8 cellular contexts compared by ENCODE assay signal in genomic region chr17:75515229-75515522, GRCh38. TPM values are rescaled to one million over a fixed set of nuclear protein-coding genes. Genes with fewer than 3 reads are reported as not detected.
DNase-seq lines count a peak whose midpoint lies in the region; ATAC-seq, FAIRE-seq and TF ChIP-seq lines count a peak whose summit lies in the region.

No MANE protein-coding gene starts in this region.

- peak overlapping the region; percentile 68 to 91 for H3K4ac ChIP-seq in mesenchymal stem cell (ENCODE audit: low read depth in 1 of 2, low read length in 2 of 2)

- peak overlapping the region; percentile 86 to 98 (median 94) for H3K27ac ChIP-seq in heart left ventricle
- H3K27ac ChIP-seq in K562 (ENCODE audit: extremely low read depth, low read depth, low read length): 0 out of 3 replicates have a peak overlapping the region, but pooled peaks have one; percentile 14
- H3K27ac ChIP-seq in mesenchymal stem cell (ENCODE audit: low read length, poor library complexity, severe bottlenecking): no peak overlapping the region
- peak overlapping the region; percentile 91 to 93 for H3K27ac ChIP-seq in uterus

- H3K4me3 ChIP-seq in heart left ventricle (peak overlapping the region; percentile 77 to 99 (median 93)), K562 (peak overlapping the region; percentile 91), mesenchymal stem cell (ENCODE audit: insufficient read depth in 1 of 2, low read depth in 1 of 2, low read length in 2 of 2) (peak overlapping the region; percentile 83 to 93), uterus (peak overlapping the region; percentile 66 to 85)

- H2AFZ ChIP-seq in K562 (ENCODE audit: low read depth, low read length) (peak overlapping the region; percentile 95), mesenchymal stem cell (ENCODE audit: low read depth, low read length) (peak overlapping the region; percentile 55)

- H2BK120ac ChIP-seq in mesenchymal stem cell (ENCODE audit: low read depth, low read length): peak overlapping the region; percentile 84

- DNase-seq in heart left ventricle: no peak
- no peak for DNase-seq in Right ventricle myocardium superior
- no peak for DNase-seq in K562 (ENCODE audit: extremely low read depth in 1 of 4, low spot score in 3 of 4)
- no peak for DNase-seq in mesenchymal stem cell
- DNase-seq in uterus: no peak
- no peak for DNase-seq in HEK293T (ENCODE audit: extremely low spot score)
- DNase-seq in NCI-H526 treated with DMSO at 0.1 percent for 48 hours (lab: John Stamatoyannopoulos, UW): no peak

- TF ChIP-seq CTCF in heart left ventricle (IDR thresholded peaks at IDR 0.05) (no peak), K562 (IDR thresholded peaks at IDR 0.05 in 2 of 3, conservative IDR thresholded peaks at IDR 0.05 in 1 of 3; ENCODE audit: insufficient read depth in 2 of 3, low read depth in 1 of 3, low read length in 3 of 3) (no peak), uterus (IDR thresholded peaks at IDR 0.05) (no peak)

- peak overlapping the region; percentile 71 for H2BK15ac ChIP-seq in mesenchymal stem cell (ENCODE audit: low read depth, poor library complexity, severe bottlenecking)

- H3K4me1 ChIP-seq in heart left ventricle: peaks cover 3 to 63% (median 42%) of the 10 kb centered on the region in 12 donors
- peaks cover 34 to 64% of the 10 kb centered on the region in 2 experiments for H3K4me1 ChIP-seq in K562 (replicated peaks in 1 of 2; ENCODE audit: control insufficient read depth in 2 of 2, insufficient read depth in 2 of 2, low read length in 2 of 2)
- peaks cover 37% of the 10 kb centered on the region for H3K4me1 ChIP-seq in mesenchymal stem cell (ENCODE audit: control insufficient read depth, insufficient read depth, low read depth, low read length)
- peaks cover 7 to 22% of the 10 kb centered on the region in 2 donors for H3K4me1 ChIP-seq in uterus

- H2BK12ac ChIP-seq in mesenchymal stem cell (ENCODE audit: low read length in 2 of 2): no peak overlapping the region

- H3K79me1 ChIP-seq in mesenchymal stem cell (replicated peaks; ENCODE audit: low read length, poor library complexity, severe bottlenecking): peaks cover 35% of the 10 kb centered on the region

- in situ Hi-C loops in K562 (cut with MboI): no loop called here

- BruUV-seq in K562 (replicated peaks; lab: Mats Ljungman, UMichigan): no TSS peak

- 0 to 1% (median 0%) methylated on average over 2 to 29 of the region's 29 CpGs for WGBS in heart left ventricle, 4 donors
- WGBS in K562 (ENCODE audit: insufficient coverage, low coverage, missing lambda C conversion rate): 9% methylated on average over 9 of the region's 29 CpGs
- WGBS in mesenchymal stem cell: no CpG with 5 or more reads among the region's 29 CpGs

- peaks cover 15% of the 10 kb centered on the region for H4K20me1 ChIP-seq in K562 (replicated peaks; ENCODE audit: control insufficient read depth, insufficient read depth, low read length)

- CTCF ChIA-PET in K562 (lab: Yijun Ruan, JAX; ENCODE audit: low intra/inter-chr PET ratio): interaction anchor here (1.1 to 2.2 kb wide), 4 partner anchors 10 to 225 kb away, joined by 3 to 17 read pairs (median 8); partner anchors contain the start of gene LLGL2
- CTCF ChIA-PET in HEK293T (lab: Yijun Ruan, JAX): no interaction called here

- H4K91ac ChIP-seq in mesenchymal stem cell (ENCODE audit: low read length): peak overlapping the region; percentile 66

- H3K36me3 ChIP-seq in heart left ventricle (peaks cover 0 to 46% (median 18%) of the 10 kb centered on the region in 9 donors), K562 (ENCODE audit: control insufficient read depth, insufficient read depth, low read length) (peaks cover 31% of the 10 kb centered on the region; the same call in 2 of the 3 replicates), mesenchymal stem cell (ENCODE audit: control insufficient read depth in 1 of 2, insufficient read depth in 2 of 2, low read depth in 1 of 2, low read length in 2 of 2) (peaks cover 13 to 15% of the 10 kb centered on the region in 2 experiments), uterus (no peaks in the 10 kb centered on the region)

- H3K18ac ChIP-seq in mesenchymal stem cell (ENCODE audit: low read depth in 1 of 2, low read length in 2 of 2): peak overlapping the region; percentile 80 to 82

- peak overlapping the region; percentile 56 for H4K8ac ChIP-seq in mesenchymal stem cell (ENCODE audit: low read length)

- H3K4me2 ChIP-seq in K562 (ENCODE audit: insufficient read depth, low read length): peak overlapping the region; percentile 87
- peak overlapping the region; percentile 92 for H3K4me2 ChIP-seq in mesenchymal stem cell (ENCODE audit: low read length, poor library complexity, severe bottlenecking)

- H3K27me3 ChIP-seq in heart left ventricle: no peaks in the 10 kb centered on the region
- H3K27me3 ChIP-seq in K562 (ENCODE audit: control insufficient read depth in 2 of 2, insufficient read depth in 2 of 2, low read length in 2 of 2): no peaks in the 10 kb centered on the region
- H3K27me3 ChIP-seq in mesenchymal stem cell (ENCODE audit: control insufficient read depth in 1 of 2, insufficient read depth in 1 of 2, low read length in 2 of 2): no peaks in the 10 kb centered on the region
- no peaks in the 10 kb centered on the region for H3K27me3 ChIP-seq in uterus

- intact Hi-C loops in heart left ventricle (cut with DNase I) (loop anchor here in 9 of 10 donors (1.0 to 10.0 kb wide), 11 partner anchors 38 to 230 kb away; partner anchors contain the start of genes MYO15B (in 5 of the 9), TMEM94 (in 3 of the 9) and SLC25A19 (in 1 of the 9)), Right ventricle myocardium superior (cut with DNase I) (no loop called here), K562 (cut with micrococcal nuclease) (loop anchor here (1.0 to 5.0 kb wide), 3 partner anchors 72 to 237 kb away; partner anchors contain the start of gene MYO15B), uterus (cut with DNase I; ENCODE audit: low total_unique reads) (loop anchor here (5.0 kb wide), 2 partner anchors 88 to 228 kb away; partner anchors contain the start of gene SLC25A19)

- H3K9me3 ChIP-seq in heart left ventricle (no peaks in the 10 kb centered on the region), K562 (replicated peaks; ENCODE audit: control insufficient read depth, insufficient read depth, low read depth, low read length) (no peaks in the 10 kb centered on the region), mesenchymal stem cell (ENCODE audit: control insufficient read depth, low read length) (no peaks in the 10 kb centered on the region), uterus (no peaks in the 10 kb centered on the region)

- no peak for ATAC-seq in heart left ventricle
- no peak for ATAC-seq in Right ventricle myocardium superior (ENCODE audit: poor library complexity)
- ATAC-seq in K562: peak; percentile 10
- no peak for ATAC-seq in GM18519 (IDR thresholded peaks at IDR 0.05; ENCODE audit: low FRiP score, unreplicated experiment)

- H2BK5ac ChIP-seq in mesenchymal stem cell (ENCODE audit: low read depth, low read length, poor library complexity, severe bottlenecking): peak overlapping the region; percentile 59

- no peak for TF ChIP-seq EP300 in K562 (IDR thresholded peaks at IDR 0.05; ENCODE audit: low read length)

- FAIRE-seq in K562 (lab: Jason Lieb, UNC): no peak

- H3K23ac ChIP-seq in mesenchymal stem cell (ENCODE audit: low read length in 2 of 2): peak overlapping the region in 1 of 2 experiments; percentile 60

- POLR2A ChIA-PET in K562 (lab: Yijun Ruan, JAX): interaction anchor here (1.1 to 1.3 kb wide), 2 partner anchors 245 to 255 kb away, joined by 3 read pairs; no protein-coding TSS in a partner anchor
- POLR2A ChIA-PET in HEK293T (lab: Yijun Ruan, JAX): interaction anchor here (1.1 kb wide), 1 partner anchor 244 kb away, joined by 3 read pairs; the partner anchor contains the start of gene MIF4GD

- peak in 1 of 2 donors; percentile 68 for TF ChIP-seq POLR2A in heart left ventricle (IDR thresholded peaks at IDR 0.05)
- no peak for TF ChIP-seq POLR2A in K562 (conservative IDR thresholded peaks at IDR 0.05)
- TF ChIP-seq POLR2A in uterus (IDR thresholded peaks at IDR 0.05): peak; percentile 42 to 61

- no peak overlapping the region for H2AK5ac ChIP-seq in mesenchymal stem cell (ENCODE audit: low read length, severe bottlenecking)

- no peak for TF ChIP-seq RAD21 in K562 (CRISPR knock-in tag; conservative IDR thresholded peaks at IDR 0.05 in 1 of 2, IDR thresholded peaks at IDR 0.05 in 1 of 2)

- H3K14ac ChIP-seq in mesenchymal stem cell (ENCODE audit: low read length in 2 of 2): peak overlapping the region in 1 of 2 experiments; percentile 26

- H3K9ac ChIP-seq in K562 (ENCODE audit: insufficient read depth in 1 of 2, low read depth in 2 of 2, low read length in 2 of 2): peak overlapping the region; percentile 47 to 86; a peak in 3 of 4 replicates
- peak overlapping the region; percentile 84 for H3K9ac ChIP-seq in mesenchymal stem cell (ENCODE audit: low read length)

- peaks cover 10% of the 10 kb centered on the region for H3K79me2 ChIP-seq in K562 (ENCODE audit: control insufficient read depth, insufficient read depth, low read length)

- peaks cover 5% of the 10 kb centered on the region for H3K9me1 ChIP-seq in K562 (ENCODE audit: control insufficient read depth, insufficient read depth, low read length)

RNA-seq across cellular contexts. Expression of gene CASKIN2, which starts 0.2 kb away (rescaled TPM):
- total RNA-seq in heart left ventricle (10 to 100 TPM; 27.1 to 51.2 (median 39.3) TPM), Right ventricle myocardium superior (33.3 TPM), K562 (2014; rRNA removed) (2.3 and 3.5 TPM in 2 replicates), K562 (2014; rRNA removed; fragmentation: Illumina TruSeq; extraction: Trizol) (1.1 and 1.3 TPM in 2 replicates), K562 (2015; rRNA removed; fragmentation: Illumina TruSeq; extraction: Trizol) (2.1 and 2.3 TPM in 2 replicates), K562 (2021) (12.2 and 14.5 TPM in 2 replicates), uterus (100 to 1,000 TPM in 1 of 4 donors, 10 to 100 TPM in 1, 1 to 10 TPM in 2; 7.4 to 122 (median 15.5) TPM)
- polyA plus RNA-seq in heart left ventricle (10 to 100 TPM; 19.5 to 23.2 TPM), K562 (2011; rRNA removed) (1.9 and 2.2 TPM in 2 replicates), K562 (2014; fragmentation: Illumina TruSeq; extraction: Trizol) (2.5 and 5.7 TPM in 2 replicates), K562 (2014; fragmentation: Nextera tagmentation; extraction: Ambion mirVana) (under 1 TPM; 0.01 to 0.04 TPM), K562 (2014; rRNA removed) (3.0 and 5.1 TPM in 2 replicates)
- total RNA-seq in K562 (2011; cell fraction: chromatin; rRNA removed; ENCODE audit: low replicate concordance): 7.8 and 33.3 TPM in 2 replicates
- total RNA-seq in K562 (2011; cell fraction: nucleolus; rRNA removed): 14.5 and 19.7 TPM in 2 replicates
- 6.2 and 10.0 TPM in 2 replicates for total RNA-seq in K562 (2011; cell fraction: nucleoplasm; rRNA removed)
- 1.2 and 1.5 TPM in 2 replicates for polyA plus RNA-seq in K562 (2011; cell fraction: cytosol; rRNA removed)
- polyA plus RNA-seq in K562 (2011; cell fraction: nucleus; rRNA removed): 6.5 and 13.9 TPM in 2 replicates
- 4.8 and 5.2 TPM in 2 replicates for polyA plus RNA-seq in K562 (2012)
- polyA minus RNA-seq in K562 (2011; rRNA and poly(A)+ RNA removed): 1.8 and 1.9 TPM in 2 replicates
- 3.8 and 8.4 TPM in 2 replicates for polyA minus RNA-seq in K562 (2011; cell fraction: cytosol; rRNA and poly(A)+ RNA removed)
- 8.6 and 9.6 TPM in 2 replicates for polyA minus RNA-seq in K562 (2011; cell fraction: nucleus; rRNA and poly(A)+ RNA removed)
- polyA plus RNA-seq in mesenchymal stem cell (2013, experiment 1 of 2): 6.3 TPM
- polyA plus RNA-seq in mesenchymal stem cell (2013, experiment 2 of 2): 6.1 TPM

RNA-seq across cellular contexts. Expression of gene TSEN54, which starts 1.2 kb away (rescaled TPM):
- 10 to 100 TPM in 2 of 9 donors, 1 to 10 TPM in 7; 4.0 to 11.6 (median 7.1) TPM for total RNA-seq in heart left ventricle
- 10 to 100 TPM in 1 of 2 donors, 1 to 10 TPM in 1; 9.4 to 12.4 TPM for polyA plus RNA-seq in heart left ventricle
- 5.6 TPM for total RNA-seq in Right ventricle myocardium superior
- 43.1 and 96.1 TPM in 2 replicates for total RNA-seq in K562 (2011; cell fraction: chromatin; rRNA removed; ENCODE audit: low replicate concordance)
- total RNA-seq in K562 (2011; cell fraction: nucleolus; rRNA removed): 63.2 and 67.5 TPM in 2 replicates
- total RNA-seq in K562 (2011; cell fraction: nucleoplasm; rRNA removed): 52.4 and 53.0 TPM in 2 replicates
- 53.0 and 81.0 TPM in 2 replicates for total RNA-seq in K562 (2014; rRNA removed)
- total RNA-seq in K562 (2014; rRNA removed; fragmentation: Illumina TruSeq; extraction: Trizol): 34.6 and 48.9 TPM in 2 replicates
- 35.6 and 37.2 TPM in 2 replicates for total RNA-seq in K562 (2015; rRNA removed; fragmentation: Illumina TruSeq; extraction: Trizol)
- 58.0 and 64.3 TPM in 2 replicates for total RNA-seq in K562 (2021)
- 57.6 and 62.0 TPM in 2 replicates for polyA plus RNA-seq in K562 (2011; rRNA removed)
- 56.9 and 82.8 TPM in 2 replicates for polyA plus RNA-seq in K562 (2011; cell fraction: cytosol; rRNA removed)
- polyA plus RNA-seq in K562 (2011; cell fraction: nucleus; rRNA removed): 77.8 and 89.5 TPM in 2 replicates
- polyA plus RNA-seq in K562 (2012): 38.5 and 39.9 TPM in 2 replicates
- polyA plus RNA-seq in K562 (2014; fragmentation: Illumina TruSeq; extraction: Trizol): 40.0 and 41.6 TPM in 2 replicates
- 10 to 100 TPM in 1 of 2 experiments, 1 to 10 TPM in 1; 5.9 to 13.6 TPM for polyA plus RNA-seq in K562 (2014; fragmentation: Nextera tagmentation; extraction: Ambion mirVana)
- 55.6 and 62.6 TPM in 2 replicates for polyA plus RNA-seq in K562 (2014; rRNA removed)
- 23.1 and 38.9 TPM in 2 replicates for polyA minus RNA-seq in K562 (2011; rRNA and poly(A)+ RNA removed)
- polyA minus RNA-seq in K562 (2011; cell fraction: cytosol; rRNA and poly(A)+ RNA removed): 16.1 and 23.9 TPM in 2 replicates
- 14.4 and 17.5 TPM in 2 replicates for polyA minus RNA-seq in K562 (2011; cell fraction: nucleus; rRNA and poly(A)+ RNA removed)
- 8.4 TPM for polyA plus RNA-seq in mesenchymal stem cell (2013, experiment 1 of 2)
- polyA plus RNA-seq in mesenchymal stem cell (2013, experiment 2 of 2): 9.2 TPM
- 100 to 1,000 TPM in 1 of 4 donors, 10 to 100 TPM in 3; 17.4 to 102 (median 20.6) TPM for total RNA-seq in uterus

RNA-seq across cellular contexts. Expression of gene LLGL2, which starts 10.3 kb away (rescaled TPM):
- 1 to 10 TPM; 1.8 to 5.9 (median 3.4) TPM for total RNA-seq in heart left ventricle
- polyA plus RNA-seq in heart left ventricle: 1 to 10 TPM; 6.6 to 8.1 TPM
- total RNA-seq in Right ventricle myocardium superior: 3.6 TPM
- 25.4 and 96.6 TPM in 2 replicates for total RNA-seq in K562 (2011; cell fraction: chromatin; rRNA removed; ENCODE audit: low replicate concordance)
- 63.3 and 66.7 TPM in 2 replicates for total RNA-seq in K562 (2011; cell fraction: nucleolus; rRNA removed)
- 38.1 and 42.6 TPM in 2 replicates for total RNA-seq in K562 (2011; cell fraction: nucleoplasm; rRNA removed)
- 17.9 and 19.5 TPM in 2 replicates for total RNA-seq in K562 (2014; rRNA removed)
- 1.8 and 3.0 TPM in 2 replicates for total RNA-seq in K562 (2014; rRNA removed; fragmentation: Illumina TruSeq; extraction: Trizol)
- 10.2 and 11.8 TPM in 2 replicates for total RNA-seq in K562 (2015; rRNA removed; fragmentation: Illumina TruSeq; extraction: Trizol)
- 24.4 and 25.2 TPM in 2 replicates for total RNA-seq in K562 (2021)
- polyA plus RNA-seq in K562 (2011; rRNA removed): 12.5 and 16.0 TPM in 2 replicates
- polyA plus RNA-seq in K562 (2011; cell fraction: cytosol; rRNA removed): 14.3 and 34.7 TPM in 2 replicates
- 44.8 and 82.4 TPM in 2 replicates for polyA plus RNA-seq in K562 (2011; cell fraction: nucleus; rRNA removed)
- polyA plus RNA-seq in K562 (2012): 14.8 and 26.6 TPM in 2 replicates
- 3.7 and 14.7 TPM in 2 replicates for polyA plus RNA-seq in K562 (2014; fragmentation: Illumina TruSeq; extraction: Trizol)
- 1 to 10 TPM in 1 of 2 experiments, under 1 TPM in 1; 0.32 to 1.3 TPM for polyA plus RNA-seq in K562 (2014; fragmentation: Nextera tagmentation; extraction: Ambion mirVana)
- polyA plus RNA-seq in K562 (2014; rRNA removed): 17.7 and 23.7 TPM in 2 replicates
- polyA minus RNA-seq in K562 (2011; rRNA and poly(A)+ RNA removed): 4.3 and 6.7 TPM in 2 replicates
- polyA minus RNA-seq in K562 (2011; cell fraction: cytosol; rRNA and poly(A)+ RNA removed): 10.6 and 11.3 TPM in 2 replicates
- polyA minus RNA-seq in K562 (2011; cell fraction: nucleus; rRNA and poly(A)+ RNA removed): 21.3 and 23.8 TPM in 2 replicates
- polyA plus RNA-seq in mesenchymal stem cell (2013, experiment 1 of 2): 3.6 TPM
- 3.5 TPM for polyA plus RNA-seq in mesenchymal stem cell (2013, experiment 2 of 2)
- 10 to 100 TPM in 3 of 4 donors, 1 to 10 TPM in 1; 3.1 to 31.9 (median 14.0) TPM for total RNA-seq in uterus

RNA-seq across cellular contexts. Expression of gene TMEM94, which starts 58.7 kb away (rescaled TPM):
- total RNA-seq in heart left ventricle (100 to 1,000 TPM in 1 of 9 donors, 10 to 100 TPM in 8; 35.7 to 130 (median 52.7) TPM), Right ventricle myocardium superior (38.0 TPM), K562 (2014; rRNA removed) (13.5 and 20.4 TPM in 2 replicates), K562 (2014; rRNA removed; fragmentation: Illumina TruSeq; extraction: Trizol) (6.5 and 10.0 TPM in 2 replicates), K562 (2015; rRNA removed; fragmentation: Illumina TruSeq; extraction: Trizol) (14.4 and 17.2 TPM in 2 replicates), K562 (2021) (32.8 and 42.1 TPM in 2 replicates), uterus (10 to 100 TPM in 2 of 4 donors, 1 to 10 TPM in 2; 3.8 to 91.2 (median 26.0) TPM)
- polyA plus RNA-seq in heart left ventricle (10 to 100 TPM; 34.1 to 35.0 TPM), K562 (2011; rRNA removed) (15.7 and 53.7 TPM in 2 replicates), K562 (2014; fragmentation: Illumina TruSeq; extraction: Trizol) (48.1 and 55.6 TPM in 2 replicates), K562 (2014; fragmentation: Nextera tagmentation; extraction: Ambion mirVana) (1 to 10 TPM in 1 of 2 experiments, under 1 TPM in 1; 0.35 to 1.6 TPM), K562 (2014; rRNA removed) (26.1 and 31.4 TPM in 2 replicates)
- total RNA-seq in K562 (2011; cell fraction: chromatin; rRNA removed; ENCODE audit: low replicate concordance): 116 and 363 TPM in 2 replicates
- total RNA-seq in K562 (2011; cell fraction: nucleolus; rRNA removed): 190 and 220 TPM in 2 replicates
- 137 and 149 TPM in 2 replicates for total RNA-seq in K562 (2011; cell fraction: nucleoplasm; rRNA removed)
- polyA plus RNA-seq in K562 (2011; cell fraction: cytosol; rRNA removed): 33.2 and 34.4 TPM in 2 replicates
- polyA plus RNA-seq in K562 (2011; cell fraction: nucleus; rRNA removed): 322 and 398 TPM in 2 replicates
- 42.5 and 69.5 TPM in 2 replicates for polyA plus RNA-seq in K562 (2012)
- 11.4 and 20.1 TPM in 2 replicates for polyA minus RNA-seq in K562 (2011; rRNA and poly(A)+ RNA removed)
- polyA minus RNA-seq in K562 (2011; cell fraction: cytosol; rRNA and poly(A)+ RNA removed): 28.0 and 36.5 TPM in 2 replicates
- polyA minus RNA-seq in K562 (2011; cell fraction: nucleus; rRNA and poly(A)+ RNA removed): 74.6 and 97.4 TPM in 2 replicates
- 38.5 TPM for polyA plus RNA-seq in mesenchymal stem cell (2013, experiment 1 of 2)
- polyA plus RNA-seq in mesenchymal stem cell (2013, experiment 2 of 2): 37.2 TPM
